Comparison of ENCODE assay signal across 8 cellular contexts in genomic region chr21:46324390-46325072, GRCh38. TPM values are rescaled to one million over a fixed set of nuclear protein-coding genes. Genes with fewer than 3 reads are reported as not detected.
DNase-seq lines count a peak whose midpoint lies in the region; FAIRE-seq and TF ChIP-seq lines count a peak whose summit lies in the region.

No MANE protein-coding gene starts in this region.

- peak; percentile 61 for DNase-seq in H4 (ENCODE audit: low spot score)
- peak; percentile 15 for DNase-seq in LNCaP clone FGC (ENCODE audit: low read depth)
- peak; percentile 56 to 58 for DNase-seq in SHP77 (lab: John Stamatoyannopoulos, UW)
- peak; percentile 75 for DNase-seq in activated gamma-delta T cell treated with anti-CD3 and anti-CD28 coated beads, Interleukin-2, amount 50 U/mL, for 16 hours (ENCODE audit: low read depth)
- DNase-seq in frontal cortex (ENCODE audit: low spot score in 2 of 2) = peak; percentile 95 to 98

- H3K27me3 ChIP-seq in neutrophil (no peaks in the 10 kb centered on the region), subcutaneous abdominal adipose tissue (ENCODE audit: control insufficient read depth in 5 of 5, insufficient read depth in 4 of 5, low read length in 5 of 5) (no peaks in the 10 kb centered on the region)

- H3K9me3 ChIP-seq in ES-I3 (ENCODE audit: control insufficient read depth, insufficient read depth, low read length) (no peaks in the 10 kb centered on the region), neutrophil (no peaks in the 10 kb centered on the region), subcutaneous abdominal adipose tissue (ENCODE audit: control insufficient read depth in 5 of 5, low read length in 5 of 5) (no peaks in the 10 kb centered on the region)

- H3K27ac ChIP-seq in neutrophil (peak overlapping the region; percentile 94), subcutaneous abdominal adipose tissue (ENCODE audit: low read depth, low read length) (peak overlapping the region; percentile 94)

- H3K4me3 ChIP-seq in LNCaP clone FGC (ENCODE audit: low read depth, low read length) (peak overlapping the region; percentile 92), neutrophil (ENCODE audit: low read depth in 1 of 2, low read length in 1 of 2) (peak overlapping the region; percentile 96 to 100), subcutaneous abdominal adipose tissue (ENCODE audit: low read depth in 1 of 5, low read length in 5 of 5) (peak overlapping the region in 4 of 5 donors; percentile 80 to 95 (median 87))

- H3K36me3 ChIP-seq in ES-I3 (ENCODE audit: insufficient read depth, low read length) = peaks cover 7% of the 10 kb centered on the region
- H3K36me3 ChIP-seq in neutrophil = peaks cover 6% of the 10 kb centered on the region
- H3K36me3 ChIP-seq in subcutaneous abdominal adipose tissue (ENCODE audit: control insufficient read depth in 5 of 5, insufficient read depth in 5 of 5, low read length in 5 of 5) = peaks cover 0 to 21% (median 8%) of the 10 kb centered on the region in 5 donors

- H3K9ac ChIP-seq in ES-I3 (ENCODE audit: low read depth, low read length) (peak overlapping the region; percentile 100), subcutaneous abdominal adipose tissue (ENCODE audit: low read length in 5 of 5) (peak overlapping the region in 4 of 5 donors; percentile 75 to 98 (median 85))

- no peak for FAIRE-seq in frontal cortex (lab: Jason Lieb, UNC)

- TF ChIP-seq CTCF in LNCaP clone FGC (IDR thresholded peaks at IDR 0.05; ENCODE audit: control insufficient read depth, extremely low read depth, insufficient read depth) (no peak), neutrophil (IDR thresholded peaks at IDR 0.05) (peak; percentile 44)

- H3K4me1 ChIP-seq in ES-I3 (ENCODE audit: insufficient read depth, low read length) = peaks cover 5% of the 10 kb centered on the region
- H3K4me1 ChIP-seq in neutrophil (ENCODE audit: control insufficient read depth in 1 of 2, insufficient read depth in 1 of 2, low read depth in 1 of 2, low read length in 1 of 2) = peaks cover 45 to 49% of the 10 kb centered on the region in 2 experiments
- H3K4me1 ChIP-seq in subcutaneous abdominal adipose tissue (ENCODE audit: control insufficient read depth in 5 of 5, insufficient read depth in 5 of 5, low read length in 5 of 5) = peaks cover 8 to 30% (median 26%) of the 10 kb centered on the region in 5 donors

RNA-seq across cellular contexts. Expression of gene PCNT, which starts 0.6 kb away (rescaled TPM):
- total RNA-seq in H4 (2014; rRNA removed; shearing (Covaris generic)) = 5.2 and 8.1 TPM in 2 replicates
- total RNA-seq in frontal cortex = 15.5 TPM

RNA-seq across cellular contexts. Expression of gene C21orf58, which starts 0.9 kb away (rescaled TPM):
- 7.7 and 11.9 TPM in 2 replicates for total RNA-seq in H4 (2014; rRNA removed; shearing (Covaris generic))
- 3.7 TPM for total RNA-seq in frontal cortex

RNA-seq across cellular contexts. Expression of gene YBEY, which starts 38.4 kb away (rescaled TPM):
- 38.2 and 42.9 TPM in 2 replicates for total RNA-seq in H4 (2014; rRNA removed; shearing (Covaris generic))
- 13.0 TPM for total RNA-seq in frontal cortex

RNA-seq across cellular contexts. Expression of gene MCM3AP, which starts 39.1 kb away (rescaled TPM):
- 41.7 and 48.9 TPM in 2 replicates for total RNA-seq in H4 (2014; rRNA removed; shearing (Covaris generic))
- 67.7 TPM for total RNA-seq in frontal cortex

Comparison
In these comparisons a context has a peak if more than half of its experiments do, and no peak if none do; other contexts are left out.
1. Peak in every context shown above with its lines: DNase-seq, H3K4me3 ChIP-seq and H3K27ac ChIP-seq.
2. DNase-seq: peak in every context shown above with its lines; median percentile 96 in frontal cortex; 75 in activated gamma-delta T cell treated with anti-CD3 and anti-CD28 coated beads, Interleukin-2, amount 50 U/mL, for 16 hours; 61 in H4; 57 in SHP77; 15 in LNCaP clone FGC.